1 cellular context compared by ENCODE assay signal in the genomic region with DNA sequence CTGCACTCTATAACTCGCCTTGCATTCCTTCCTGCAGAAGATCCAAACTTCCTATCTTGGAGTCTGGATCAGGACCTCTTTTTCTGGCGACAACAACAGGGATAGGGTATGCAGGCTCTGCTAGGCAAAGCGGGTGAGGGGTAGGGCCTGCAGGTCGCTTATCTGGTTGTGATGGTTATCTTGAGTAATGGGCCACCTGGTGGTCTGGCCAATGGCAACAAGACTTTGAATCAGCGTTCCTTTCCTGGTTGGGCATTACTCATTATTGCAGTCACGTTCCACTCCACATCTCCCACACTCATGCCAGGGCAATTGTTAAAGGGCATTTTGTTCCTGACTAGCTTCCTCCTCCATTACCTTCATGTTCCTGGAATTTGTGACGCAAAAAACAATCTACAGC.
TF ChIP-seq lines count a peak whose summit lies in the region.

No MANE protein-coding gene starts in this region.

TF ChIP-seq in H1, 55 proteins besides CTCF, POLR2A, EP300 and RAD21:
- no peak for TF ChIP-seq RBBP5 (IDR thresholded peaks at IDR 0.05; ENCODE audit: borderline replicate concordance, low read depth, low read length)
- TF ChIP-seq, protein P1, sequence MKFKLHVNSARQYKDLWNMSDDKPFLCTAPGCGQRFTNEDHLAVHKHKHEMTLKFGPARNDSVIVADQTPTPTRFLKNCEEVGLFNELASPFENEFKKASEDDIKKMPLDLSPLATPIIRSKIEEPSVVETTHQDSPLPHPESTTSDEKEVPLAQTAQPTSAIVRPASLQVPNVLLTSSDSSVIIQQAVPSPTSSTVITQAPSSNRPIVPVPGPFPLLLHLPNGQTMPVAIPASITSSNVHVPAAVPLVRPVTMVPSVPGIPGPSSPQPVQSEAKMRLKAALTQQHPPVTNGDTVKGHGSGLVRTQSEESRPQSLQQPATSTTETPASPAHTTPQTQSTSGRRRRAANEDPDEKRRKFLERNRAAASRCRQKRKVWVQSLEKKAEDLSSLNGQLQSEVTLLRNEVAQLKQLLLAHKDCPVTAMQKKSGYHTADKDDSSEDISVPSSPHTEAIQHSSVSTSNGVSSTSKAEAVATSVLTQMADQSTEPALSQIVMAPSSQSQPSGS (IDR thresholded peaks at IDR 0.05; ENCODE audit: low read length): no peak
- no peak for TF ChIP-seq SP4 (IDR thresholded peaks at IDR 0.05; ENCODE audit: low read length)
- TF ChIP-seq KDM4A (IDR thresholded peaks at IDR 0.05; ENCODE audit: low read depth, low read length, severe bottlenecking): no peak
- no peak for TF ChIP-seq CBX5 (IDR thresholded peaks at IDR 0.05; ENCODE audit: low read depth, low read length)
- TF ChIP-seq EZH2 (IDR thresholded peaks at IDR 0.05; ENCODE audit: low read depth, low read length, severe bottlenecking): no peak
- TF ChIP-seq SP1 (IDR thresholded peaks at IDR 0.05; ENCODE audit: low read depth, low read length): 0 out of 2 replicates have a peak, but pooled peaks have one; percentile 52
- no peak for TF ChIP-seq GABPA (IDR thresholded peaks at IDR 0.05; ENCODE audit: borderline replicate concordance, insufficient read depth, low read length)
- TF ChIP-seq SIN3A (conservative IDR thresholded peaks at IDR 0.05 in 1 of 2, IDR thresholded peaks at IDR 0.05 in 1 of 2; ENCODE audit: low read depth in 1 of 2, low read length in 2 of 2): no peak
